In genomic region chr10:80137031-80137712, GRCh38 we compare ENCODE assay signal across 12 cellular contexts. TPM values are rescaled to one million over a fixed set of nuclear protein-coding genes. Genes with fewer than 3 reads are reported as not detected.
A peak's percentile ranks its signal among the peaks of the same experiment; 100 is the strongest.
DNase-seq lines count a peak whose midpoint lies in the region; ATAC-seq, FAIRE-seq and TF ChIP-seq lines count a peak whose summit lies in the region.
"Had no signal": no experiment of that assay in that cellular context is flagged by ENCODE, and none has a peak within 500 bp of the region (broad histone marks: within the 10 kb centered on the region; RNA-seq: fewer than 3 reads in every experiment).

No MANE protein-coding gene starts in this region.

- H3K27me3 Mint-ChIP-seq in Calu3 (ENCODE audit: unreplicated experiment): peaks cover 66% of the 10 kb centered on the region

- intact Hi-C loops in Right ventricle myocardium superior (cut with DNase I) (loop anchor here (10.0 kb wide), 1 partner anchor 62 kb away; the partner anchor contains the start of gene TMEM254), Calu3 (cut with micrococcal nuclease; ENCODE audit: unreplicated experiment) (no loop called here), PC-9 (cut with micrococcal nuclease; ENCODE audit: unreplicated experiment) (no loop called here)

- CTCF ChIA-PET in Calu3 (lab: Charles Lee) (interaction anchor here (0.7 kb wide), 1 partner anchor 1049 kb away, joined by 5 read pairs; no protein-coding TSS in a partner anchor), PC-9 (lab: Charles Lee) (no interaction called here)

- H3K36me3 ChIP-seq in rectal smooth muscle tissue (ENCODE audit: control insufficient read depth, insufficient read depth, low read length) (no peaks in the 10 kb centered on the region), PC-9 (ENCODE audit: low read depth) (no peaks in the 10 kb centered on the region)

- H3K27ac Mint-ChIP-seq in Calu3 (ENCODE audit: unreplicated experiment): no peak overlapping the region

- BruUV-seq in Calu3 (replicated peaks; lab: Mats Ljungman, UMichigan) (no TSS peak), PC-9 (replicated peaks; lab: Mats Ljungman, UMichigan) (no TSS peak)

- H3K4me1 ChIP-seq in rectal smooth muscle tissue (ENCODE audit: control insufficient read depth, insufficient read depth, low read length) (no peaks in the 10 kb centered on the region), PC-9 (replicated peaks; ENCODE audit: insufficient read depth) (no peaks in the 10 kb centered on the region)

- no peak overlapping the region for H2AFZ ChIP-seq in PC-9

- no peak overlapping the region for H3K4me3 Mint-ChIP-seq in Calu3 (ENCODE audit: low read depth, unreplicated experiment)

- peak; percentile 71 for ATAC-seq in Right ventricle myocardium superior (ENCODE audit: poor library complexity)

- no peak for FAIRE-seq in frontal cortex (lab: Jason Lieb, UNC)

- H3K27me3 ChIP-seq in rectal smooth muscle tissue (ENCODE audit: control insufficient read depth, insufficient read depth, low read length): no peaks in the 10 kb centered on the region
- no peaks in the 10 kb centered on the region for H3K27me3 ChIP-seq in PC-9 (ENCODE audit: insufficient read depth, low read depth)

- no peaks in the 10 kb centered on the region for H3F3A ChIP-seq in PC-9 (ENCODE audit: insufficient read depth, low read depth)

- H3K9ac ChIP-seq in rectal smooth muscle tissue (ENCODE audit: low read length): no peak overlapping the region

- H3K4me2 ChIP-seq in PC-9: no peak overlapping the region

- H3K27ac ChIP-seq in rectal smooth muscle tissue (ENCODE audit: low read depth, low read length): peak overlapping the region; percentile 30
- H3K27ac ChIP-seq in PC-9: no peak overlapping the region

- H4K20me1 ChIP-seq in PC-9 (ENCODE audit: insufficient read depth): no peaks in the 10 kb centered on the region

- POLR2A ChIA-PET in PC-9 (lab: Charles Lee; ENCODE audit: unreplicated experiment): interaction anchor here (0.6 kb wide), 1 partner anchor 195 kb away, joined by 7 read pairs; no protein-coding TSS in a partner anchor

- DNase-seq in AG09319 (ENCODE audit: extremely low read depth, low read depth) (peak; percentile 54), RPMI7951 (ENCODE audit: low read depth) (peak; percentile 64), Right ventricle myocardium superior (peak; percentile 86), frontal cortex (ENCODE audit: low spot score in 2 of 2) (no peak), Calu3 (no peak), DMS153 (lab: John Stamatoyannopoulos, UW) (no peak), PC-9 (no peak)
- DNase-seq: activated CD8-positive, alpha-beta memory T cell treated with anti-CD3 and anti-CD28 coated beads for 24 hours; effector memory CD4-positive, alpha-beta T cell; stimulated activated CD4-positive, alpha-beta T cell treated with anti-CD3 and anti-CD28 coated beads, Interleukin-4, amount 100 ng/mL, for 24 hours; T-helper 1 cell had no signal

- H3K79me2 ChIP-seq in PC-9 (ENCODE audit: low read depth): no peaks in the 10 kb centered on the region

- H3K9me2 ChIP-seq in PC-9 (ENCODE audit: insufficient read depth): no peaks in the 10 kb centered on the region

- no peaks in the 10 kb centered on the region for H3K9me3 Mint-ChIP-seq in Calu3 (ENCODE audit: low read depth, unreplicated experiment)

- no peaks in the 10 kb centered on the region for H3K9me3 ChIP-seq in PC-9 (ENCODE audit: insufficient read depth, low read depth)

- TF ChIP-seq CTCF in AG09319 (IDR thresholded peaks at IDR 0.05; ENCODE audit: low read depth, low read length) (no peak), Calu3 (IDR thresholded peaks at IDR 0.05; ENCODE audit: unreplicated experiment) (no peak), PC-9 (conservative IDR thresholded peaks at IDR 0.05) (no peak)

- H3K4me1 Mint-ChIP-seq in Calu3 (ENCODE audit: low read depth, unreplicated experiment): peaks cover 16% of the 10 kb centered on the region

- H3K4me3 ChIP-seq in rectal smooth muscle tissue (ENCODE audit: low read length): no peak overlapping the region
- H3K4me3 ChIP-seq in PC-9: no peak overlapping the region

- H3K36me3 Mint-ChIP-seq in Calu3 (ENCODE audit: insufficient read depth, unreplicated experiment): peaks cover 41% of the 10 kb centered on the region

RNA-seq across cellular contexts. Expression of gene PLAC9, which starts 4.6 kb away (rescaled TPM):
- 0.78 and 1.2 TPM in 2 replicates for total RNA-seq in RPMI7951 (2014; rRNA removed; shearing (Covaris generic))
- total RNA-seq in Right ventricle myocardium superior (29.1 TPM), frontal cortex (0.82 TPM), Calu3 (2022) (not detected in 2 replicates), PC-9 (2021) (2.1 TPM in 1 of 2 replicates, not detected in the other)

RNA-seq across cellular contexts. Expression of gene TMEM254, which starts 58.7 kb away (rescaled TPM):
- total RNA-seq in RPMI7951 (2014; rRNA removed; shearing (Covaris generic)): 14.5 and 16.0 TPM in 2 replicates
- total RNA-seq in Right ventricle myocardium superior (7.6 TPM), frontal cortex (6.1 TPM), Calu3 (2022) (26.5 and 33.2 TPM in 2 replicates), PC-9 (2021) (30.2 and 36.6 TPM in 2 replicates)

Comparison
In these comparisons a context has a peak if more than half of its experiments do, and no peak if none do; other contexts are left out.
1. DNase-seq: peak in AG09319 (single experiment), RPMI7951 (single experiment) and Right ventricle myocardium superior (single experiment); none in frontal cortex (0 of 2), Calu3 (single experiment), DMS153 (single experiment) and PC-9 (0 of 2).